In the genomic region with DNA sequence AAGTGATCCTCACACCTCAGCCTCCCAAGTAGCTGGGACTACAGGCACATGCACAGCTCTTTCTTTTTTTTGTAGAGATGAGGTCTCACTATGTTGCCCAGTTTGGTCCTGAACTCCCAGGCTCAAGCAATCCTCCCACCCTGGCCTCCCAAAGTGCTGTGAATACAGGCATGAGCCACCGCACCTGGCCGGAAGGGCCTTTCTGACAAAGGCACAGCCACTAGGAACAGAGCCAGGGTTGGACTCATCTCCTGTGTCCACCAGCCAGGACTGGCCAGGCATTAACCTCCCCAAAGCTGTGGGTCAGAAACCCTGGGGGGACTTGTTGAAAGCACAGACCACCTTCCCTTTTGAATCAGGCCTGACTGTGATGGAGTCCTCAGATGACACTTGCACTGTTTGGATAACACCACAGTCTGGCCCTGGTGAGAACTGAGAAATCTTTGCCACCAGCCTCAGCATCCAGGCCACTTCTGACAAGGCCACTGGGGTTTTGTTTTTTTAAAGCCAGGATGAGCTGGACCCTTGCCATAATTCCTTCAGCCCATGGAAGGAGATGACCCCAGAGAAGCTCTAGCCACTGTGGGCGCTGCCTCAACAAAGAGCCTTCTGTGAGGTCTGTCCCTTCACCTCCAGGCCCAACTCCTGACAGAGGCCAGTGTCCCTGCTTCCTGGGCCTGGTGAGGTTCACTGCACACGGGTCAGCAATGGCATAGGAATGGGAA, we compare ENCODE assay signal across 13 cellular contexts. TPM values are rescaled to one million over a fixed set of nuclear protein-coding genes. Genes with fewer than 3 reads are reported as not detected.
DNase-seq lines count a peak whose midpoint lies in the region; ATAC-seq and TF ChIP-seq lines count a peak whose summit lies in the region.
"Had no signal": no experiment of that assay in that cellular context is flagged by ENCODE, and none has a peak within 500 bp of the region (broad histone marks: within the 10 kb centered on the region; RNA-seq: fewer than 3 reads in every experiment).

No MANE protein-coding gene starts in this region.

- H3K4me1 Mint-ChIP-seq in activated T-cell treated with anti-CD3 and anti-CD28 coated beads, Interleukin-2, amount 50 U/mL, for 72 hours (ENCODE audit: low read depth) = peaks cover 63% of the 10 kb centered on the region
- peaks cover 66% of the 10 kb centered on the region for H3K4me1 Mint-ChIP-seq in activated T-cell treated with anti-CD3 and anti-CD28 coated beads, Interleukin-2, amount 50 U/mL, for 4 hours (ENCODE audit: low read depth)
- peaks cover 73% of the 10 kb centered on the region for H3K4me1 Mint-ChIP-seq in stimulated activated memory B cell treated with anti-CD40 and anti-IgM and Interleukin-4, amounts not matched to agents 10 μg/mL and 1 μg/mL and 100 μg/mL, for 72 hours

- H3K27ac Mint-ChIP-seq in activated T-cell treated with anti-CD3 and anti-CD28 coated beads, Interleukin-2, amount 50 U/mL, for 72 hours = peak overlapping the region; percentile 85
- H3K27ac Mint-ChIP-seq in stimulated activated memory B cell treated with anti-CD40 and anti-IgM and Interleukin-4, amounts not matched to agents 10 μg/mL and 1 μg/mL and 100 μg/mL, for 72 hours = peak overlapping the region; percentile 83

- H3K4me3 ChIP-seq in fibroblast of the aortic adventitia (ENCODE audit: low read depth, low read length) = peak overlapping the region; percentile 33

- ATAC-seq in activated T-cell treated with anti-CD3 and anti-CD28 coated beads, Interleukin-2, amount 50 U/mL, for 72 hours (replicated peaks in 1 of 2) = no peak
- no peak for ATAC-seq in activated T-cell treated with anti-CD3 and anti-CD28 coated beads, Interleukin-2, amount 50 U/mL, for 4 hours
- ATAC-seq in stimulated activated memory B cell treated with anti-CD40 and anti-IgM and Interleukin-4, amounts not matched to agents 10 μg/mL and 1 μg/mL and 100 μg/mL, for 72 hours = no peak
- ATAC-seq: left lobe of liver had no signal

- no peaks in the 10 kb centered on the region for H3K27me3 Mint-ChIP-seq in activated T-cell treated with anti-CD3 and anti-CD28 coated beads, Interleukin-2, amount 50 U/mL, for 72 hours (ENCODE audit: low read depth)
- no peaks in the 10 kb centered on the region for H3K27me3 Mint-ChIP-seq in activated T-cell treated with anti-CD3 and anti-CD28 coated beads, Interleukin-2, amount 50 U/mL, for 4 hours (ENCODE audit: low read depth)
- no peaks in the 10 kb centered on the region for H3K27me3 Mint-ChIP-seq in stimulated activated memory B cell treated with anti-CD40 and anti-IgM and Interleukin-4, amounts not matched to agents 10 μg/mL and 1 μg/mL and 100 μg/mL, for 72 hours

- H3K9me3 Mint-ChIP-seq in activated T-cell treated with anti-CD3 and anti-CD28 coated beads, Interleukin-2, amount 50 U/mL, for 72 hours = no peaks in the 10 kb centered on the region
- no peaks in the 10 kb centered on the region for H3K9me3 Mint-ChIP-seq in activated T-cell treated with anti-CD3 and anti-CD28 coated beads, Interleukin-2, amount 50 U/mL, for 4 hours
- no peaks in the 10 kb centered on the region for H3K9me3 Mint-ChIP-seq in stimulated activated memory B cell treated with anti-CD40 and anti-IgM and Interleukin-4, amounts not matched to agents 10 μg/mL and 1 μg/mL and 100 μg/mL, for 72 hours

- H3K27ac ChIP-seq in VCaP = peak overlapping the region; percentile 95; the same call in 1 of the 2 replicates

- no peak for TF ChIP-seq CTCF in VCaP (conservative IDR thresholded peaks at IDR 0.05)
- no peak for TF ChIP-seq CTCF in fibroblast of the aortic adventitia (IDR thresholded peaks at IDR 0.05; ENCODE audit: insufficient read depth, low read length)

- DNase-seq in activated T-cell treated with anti-CD3 and anti-CD28 coated beads, Interleukin-2, amount 50 U/mL, for 72 hours = no peak
- no peak for DNase-seq in activated T-cell treated with anti-CD3 and anti-CD28 coated beads, Interleukin-2, amount 50 U/mL, for 4 hours
- DNase-seq in fibroblast of the aortic adventitia (ENCODE audit: low read depth) (no peak), germinal center (ENCODE audit: low spot score) (no peak), activated T-cell treated with anti-CD3 and anti-CD28 coated beads for 4 hours (no peak), hippocampal formation (lab: John Stamatoyannopoulos, UW) (no peak)
- DNase-seq: effector CD8-positive, alpha-beta T cell; NCI-H1694 treated with DMSO at 0.1 percent for 48 hours; SIG-M5; stimulated activated CD4-positive, alpha-beta T cell treated with anti-CD3 and anti-CD28 coated beads, Interleukin-1b, Interleukin-23, amount 100 ng/mL, for 48 hours had no signal

- H3K4me3 Mint-ChIP-seq in activated T-cell treated with anti-CD3 and anti-CD28 coated beads, Interleukin-2, amount 50 U/mL, for 72 hours = peak overlapping the region; percentile 4 to 74
- H3K4me3 Mint-ChIP-seq in activated T-cell treated with anti-CD3 and anti-CD28 coated beads, Interleukin-2, amount 50 U/mL, for 4 hours = no peak overlapping the region
- no peak overlapping the region for H3K4me3 Mint-ChIP-seq in stimulated activated memory B cell treated with anti-CD40 and anti-IgM and Interleukin-4, amounts not matched to agents 10 μg/mL and 1 μg/mL and 100 μg/mL, for 72 hours

- peaks cover under 1 to 2% of the 10 kb centered on the region in 2 donors for H3K36me3 Mint-ChIP-seq in activated T-cell treated with anti-CD3 and anti-CD28 coated beads, Interleukin-2, amount 50 U/mL, for 72 hours (ENCODE audit: insufficient read depth in 2 of 2)
- H3K36me3 Mint-ChIP-seq in activated T-cell treated with anti-CD3 and anti-CD28 coated beads, Interleukin-2, amount 50 U/mL, for 4 hours (ENCODE audit: insufficient read depth) = peaks cover 9% of the 10 kb centered on the region
- H3K36me3 Mint-ChIP-seq in stimulated activated memory B cell treated with anti-CD40 and anti-IgM and Interleukin-4, amounts not matched to agents 10 μg/mL and 1 μg/mL and 100 μg/mL, for 72 hours = peaks cover 5% of the 10 kb centered on the region

RNA-seq across cellular contexts. Expression of a gene that starts 4.8 kb away (rescaled TPM):
- total RNA-seq in activated T-cell treated with anti-CD3 and anti-CD28 coated beads, Interleukin-2, amount 50 U/mL, for 72 hours = 100 to 1,000 TPM; 252 to 274 TPM
- total RNA-seq in activated T-cell treated with anti-CD3 and anti-CD28 coated beads, Interleukin-2, amount 50 U/mL, for 4 hours = 100 to 1,000 TPM; 287 to 334 (median 331) TPM
- 265 and 457 TPM in 2 replicates for total RNA-seq in fibroblast of the aortic adventitia (ENCODE audit: low replicate concordance)

Comparison
In these comparisons a context has a peak if more than half of its experiments do, and no peak if none do; other contexts are left out.
1. H3K4me3 Mint-ChIP-seq: peak in activated T-cell treated with anti-CD3 and anti-CD28 coated beads, Interleukin-2, amount 50 U/mL, for 72 hours (2 of 2); none in activated T-cell treated with anti-CD3 and anti-CD28 coated beads, Interleukin-2, amount 50 U/mL, for 4 hours (single experiment) and stimulated activated memory B cell treated with anti-CD40 and anti-IgM and Interleukin-4, amounts not matched to agents 10 μg/mL and 1 μg/mL and 100 μg/mL, for 72 hours (single experiment).